9 cellular contexts compared by ENCODE assay signal in genomic region chr11:69337211-69337721, GRCh38. TPM values are rescaled to one million over a fixed set of nuclear protein-coding genes. Genes with fewer than 3 reads are reported as not detected.
DNase-seq lines count a peak whose midpoint lies in the region; ATAC-seq and TF ChIP-seq lines count a peak whose summit lies in the region.
"Had no signal": no experiment of that assay in that cellular context is flagged by ENCODE, and none has a peak within 500 bp of the region (broad histone marks: within the 10 kb centered on the region; RNA-seq: fewer than 3 reads in every experiment).

No MANE protein-coding gene starts in this region.

- TF ChIP-seq POLR2A in erythroblast (IDR thresholded peaks at IDR 0.05; ENCODE audit: low read length) (no peak), thyroid gland (IDR thresholded peaks at IDR 0.05) (no peak)

- H3K4me1 ChIP-seq in mucosa of rectum (ENCODE audit: control insufficient read depth in 2 of 2, insufficient read depth in 2 of 2, low read length in 2 of 2) (peaks cover 7 to 14% of the 10 kb centered on the region in 2 donors), thyroid gland (no peaks in the 10 kb centered on the region)
- H3K4me1 ChIP-seq: parathyroid adenoma had no signal

- POLR2A ChIA-PET in HEK293T (lab: Yijun Ruan, JAX): no interaction called here

- H3K9me3 ChIP-seq in mucosa of rectum (ENCODE audit: control insufficient read depth in 2 of 2, low read length in 2 of 2) (no peaks in the 10 kb centered on the region), thyroid gland (no peaks in the 10 kb centered on the region)

- no peak for TF ChIP-seq CTCF in thyroid gland (IDR thresholded peaks at IDR 0.05)

- H3K27me3 ChIP-seq in mucosa of rectum (ENCODE audit: control insufficient read depth in 2 of 2, insufficient read depth in 2 of 2, low read length in 2 of 2) (no peaks in the 10 kb centered on the region), thyroid gland (no peaks in the 10 kb centered on the region)

- DNase-seq in ELR (ENCODE audit: low read depth): peak; percentile 74
- DNase-seq in activated T-cell treated with anti-CD3 and anti-CD28 coated beads for 48 hours (ENCODE audit: low read depth): peak; percentile 32
- no peak for DNase-seq in erythroblast (lab: John Stamatoyannopoulos, UW)
- DNase-seq in DMS53 (lab: John Stamatoyannopoulos, UW): no peak
- no peak for DNase-seq in HEK293T (ENCODE audit: extremely low spot score)
- no peak for DNase-seq in thyroid gland

- WGBS in thyroid gland, 2 donors: 47 to 66% methylated on average over 6 of the region's 6 CpGs

- H3K27ac ChIP-seq in mucosa of rectum (ENCODE audit: low read depth in 2 of 2, low read length in 2 of 2) (peak overlapping the region; percentile 91 to 94), thyroid gland (no peak overlapping the region)
- H3K27ac ChIP-seq: parathyroid adenoma had no signal

- ATAC-seq in HG03378 (IDR thresholded peaks at IDR 0.05; ENCODE audit: unreplicated experiment): peak; percentile 83

- H3K4me3 ChIP-seq in mucosa of rectum (ENCODE audit: low read length in 2 of 2): peak overlapping the region in 1 of 2 donors; percentile 45
- H3K4me3 ChIP-seq in thyroid gland (replicated peaks in 1 of 3): no peak overlapping the region

- intact Hi-C loops in thyroid gland (cut with DNase I): no loop called here

- H3K9ac ChIP-seq in mucosa of rectum (ENCODE audit: low read depth in 1 of 2, low read length in 2 of 2): peak overlapping the region; percentile 17 to 47
- H3K9ac ChIP-seq: parathyroid adenoma had no signal

- CTCF ChIA-PET in HEK293T (lab: Yijun Ruan, JAX): no interaction called here

- no peaks in the 10 kb centered on the region for H3K36me3 ChIP-seq in mucosa of rectum (ENCODE audit: control insufficient read depth in 2 of 2, insufficient read depth in 2 of 2, low read length in 2 of 2)
- no peaks in the 10 kb centered on the region for H3K36me3 ChIP-seq in thyroid gland

TF ChIP-seq in HEK293T, 16 proteins besides CTCF, POLR2A, EP300 and RAD21:
- TF ChIP-seq FOXM1 (IDR thresholded peaks at IDR 0.05; ENCODE audit: borderline replicate concordance) (no peak), ELF4 (IDR thresholded peaks at IDR 0.05) (no peak), TARDBP (IDR thresholded peaks at IDR 0.05) (no peak), FOXA1 (IDR thresholded peaks at IDR 0.05) (no peak), NFRKB (IDR thresholded peaks at IDR 0.05) (no peak), L3MBTL2 (conservative IDR thresholded peaks at IDR 0.05) (no peak)

RNA-seq across cellular contexts. Expression of gene MYEOV, which starts 43.3 kb away (rescaled TPM):
- total RNA-seq in thyroid gland: 1 to 10 TPM in 1 of 4 donors, under 1 TPM in 2, not detected in 1; 0.42 to 2.6 (median 0.68) TPM

Comparison
In these comparisons a context has a peak if more than half of its experiments do, and no peak if none do; other contexts are left out.
1. DNase-seq: peak in ELR (single experiment) and activated T-cell treated with anti-CD3 and anti-CD28 coated beads for 48 hours (single experiment); none in erythroblast (0 of 2), DMS53 (single experiment), HEK293T (single experiment) and thyroid gland (0 of 2).
2. H3K27ac ChIP-seq: peak in mucosa of rectum (2 of 2); none in thyroid gland (0 of 3).